In genomic region chr14:51444381-51445000, GRCh38 we compare ENCODE assay signal across 1 cellular context.
TF ChIP-seq lines count a peak whose summit lies in the region.

No MANE protein-coding gene starts in this region.

TF ChIP-seq in IMR-90, 13 proteins besides CTCF, POLR2A, EP300 and RAD21:
- TF ChIP-seq MXI1 (IDR thresholded peaks at IDR 0.05; ENCODE audit: borderline replicate concordance, low read depth, low read length) (no peak), RCOR1 (IDR thresholded peaks at IDR 0.05; ENCODE audit: insufficient replicate concordance, low read length) (no peak), RFX5 (IDR thresholded peaks at IDR 0.05; ENCODE audit: low read depth, low read length) (no peak), USF2 (IDR thresholded peaks at IDR 0.05; ENCODE audit: low read depth, low read length) (no peak), CEBPB (IDR thresholded peaks at IDR 0.05; ENCODE audit: low read depth, low read length) (no peak)
